Comparison of ENCODE assay signal across 1 cellular context in the genomic region with DNA sequence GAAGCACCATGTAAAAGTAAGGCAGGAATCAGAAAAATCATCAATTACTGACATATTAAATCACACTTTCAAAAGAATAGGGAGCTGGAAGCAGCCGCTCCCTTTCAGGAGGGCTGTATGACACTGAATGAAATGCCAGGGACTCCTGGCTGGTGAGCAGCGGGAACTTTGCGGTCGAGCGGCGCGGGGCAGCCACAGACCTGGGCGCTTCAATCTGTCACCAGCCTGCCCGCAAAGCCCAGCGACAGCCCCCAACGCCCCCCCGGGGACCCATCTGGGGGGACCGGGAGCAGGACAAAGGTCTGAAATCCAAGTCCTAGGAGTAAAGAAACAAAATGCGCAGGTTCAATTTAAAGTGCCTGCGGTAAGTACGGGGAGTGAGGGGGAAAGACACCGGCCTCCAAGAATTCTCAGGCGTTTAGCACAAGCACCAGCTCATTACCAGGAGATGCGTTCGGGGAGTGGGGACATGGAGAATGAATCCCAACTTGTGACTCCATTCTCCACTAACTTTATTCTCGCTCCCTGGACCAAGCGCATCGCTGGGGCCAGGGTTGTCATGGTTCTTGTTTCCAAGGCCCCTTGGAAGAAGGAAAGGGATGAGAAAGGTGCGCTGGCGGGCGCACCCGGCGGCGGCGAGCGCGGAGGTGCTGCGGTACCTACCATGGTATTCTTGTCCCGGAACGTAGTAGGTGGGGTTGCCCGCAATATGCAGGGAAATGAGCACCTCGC.
TF ChIP-seq lines count a peak whose summit lies in the region.

No MANE protein-coding gene starts in this region.

TF ChIP-seq in K562, 482 proteins besides CTCF, POLR2A, EP300 and RAD21 (continued from another document and continues in another):
- TF ChIP-seq ZHX1 (conservative IDR thresholded peaks at IDR 0.05; ENCODE audit: low read length) (no peak), TFAM (CRISPR knock-in tag; conservative IDR thresholded peaks at IDR 0.05) (no peak), RCOR1 (IDR thresholded peaks at IDR 0.05; ENCODE audit: borderline replicate concordance in 1 of 2, low read depth in 2 of 2, low read length in 2 of 2) (no peak), IRF9 (tag; IDR thresholded peaks at IDR 0.05) (no peak), NKRF (IDR thresholded peaks at IDR 0.05; ENCODE audit: borderline replicate concordance) (no peak), ZNF224 (CRISPR knock-in tag; IDR thresholded peaks at IDR 0.05) (no peak), MEF2D (tag; conservative IDR thresholded peaks at IDR 0.05; ENCODE audit: low read depth) (no peak), ZNF57 (CRISPR knock-in tag; IDR thresholded peaks at IDR 0.05) (no peak), BCL6 (CRISPR knock-in tag; IDR thresholded peaks at IDR 0.05) (no peak), NR2F6 (CRISPR knock-in tag; IDR thresholded peaks at IDR 0.05) (no peak), ZKSCAN1 (IDR thresholded peaks at IDR 0.05; ENCODE audit: low read depth, low read length) (peak; percentile 75), PBX2 (CRISPR knock-in tag; IDR thresholded peaks at IDR 0.05; ENCODE audit: low read depth) (no peak), PBX2 (tag; conservative IDR thresholded peaks at IDR 0.05; ENCODE audit: low read depth) (no peak), L3MBTL2 (IDR thresholded peaks at IDR 0.05) (no peak), ARID4B (CRISPR knock-in tag; IDR thresholded peaks at IDR 0.05) (no peak), PCBP2 (IDR thresholded peaks at IDR 0.05; ENCODE audit: low read depth, low read length, poor library complexity, severe bottlenecking) (no peak), BCOR (IDR thresholded peaks at IDR 0.05) (0 out of 2 replicates have a peak, but pooled peaks have one; percentile 16), TAF15 (IDR thresholded peaks at IDR 0.05; ENCODE audit: low read depth, low read length) (no peak), ZNF253 (CRISPR knock-in tag; conservative IDR thresholded peaks at IDR 0.05) (no peak), HDAC2 (IDR thresholded peaks at IDR 0.05) (peak; percentile 65), TBP (optimal IDR thresholded peaks at IDR 0.05; ENCODE audit: low read depth, low read length) (no peak), PHF21A (IDR thresholded peaks at IDR 0.05; ENCODE audit: borderline replicate concordance, low read depth) (0 out of 2 replicates have a peak, but pooled peaks have one; percentile 7), ZBTB1 (CRISPR knock-in tag; IDR thresholded peaks at IDR 0.05; ENCODE audit: borderline replicate concordance, low read depth) (0 out of 2 replicates have a peak, but pooled peaks have one; percentile 24), YBX1 (IDR thresholded peaks at IDR 0.05) (no peak), ZNF324 (CRISPR knock-in tag; IDR thresholded peaks at IDR 0.05) (no peak), BCLAF1 (IDR thresholded peaks at IDR 0.05; ENCODE audit: borderline replicate concordance in 1 of 2, control insufficient read depth in 1 of 2, low read depth in 2 of 2, low read length in 1 of 2) (no peak), KDM5B (IDR thresholded peaks at IDR 0.05; ENCODE audit: insufficient replicate concordance, low read depth, low read length) (peak; percentile 13), POLR2H (tag; IDR thresholded peaks at IDR 0.05; ENCODE audit: low read depth) (no peak), TGIF2 (CRISPR knock-in tag; IDR thresholded peaks at IDR 0.05) (no peak), SREBF1 (IDR thresholded peaks at IDR 0.05; ENCODE audit: borderline replicate concordance, low read depth, low read length) (no peak), ATF2 (CRISPR knock-in tag; IDR thresholded peaks at IDR 0.05) (no peak), GTF2F1 (IDR thresholded peaks at IDR 0.05; ENCODE audit: low read depth, low read length) (no peak)
- TF ChIP-seq, protein P1, sequence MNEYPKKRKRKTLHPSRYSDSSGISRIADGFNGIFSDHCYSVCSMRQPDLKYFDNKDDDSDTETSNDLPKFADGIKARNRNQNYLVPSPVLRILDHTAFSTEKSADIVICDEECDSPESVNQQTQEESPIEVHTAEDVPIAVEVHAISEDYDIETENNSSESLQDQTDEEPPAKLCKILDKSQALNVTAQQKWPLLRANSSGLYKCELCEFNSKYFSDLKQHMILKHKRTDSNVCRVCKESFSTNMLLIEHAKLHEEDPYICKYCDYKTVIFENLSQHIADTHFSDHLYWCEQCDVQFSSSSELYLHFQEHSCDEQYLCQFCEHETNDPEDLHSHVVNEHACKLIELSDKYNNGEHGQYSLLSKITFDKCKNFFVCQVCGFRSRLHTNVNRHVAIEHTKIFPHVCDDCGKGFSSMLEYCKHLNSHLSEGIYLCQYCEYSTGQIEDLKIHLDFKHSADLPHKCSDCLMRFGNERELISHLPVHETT (CRISPR knock-in tag; conservative IDR thresholded peaks at IDR 0.05 in 1 of 2, IDR thresholded peaks at IDR 0.05 in 1 of 2) = no peak
- TF ChIP-seq, protein P2, sequence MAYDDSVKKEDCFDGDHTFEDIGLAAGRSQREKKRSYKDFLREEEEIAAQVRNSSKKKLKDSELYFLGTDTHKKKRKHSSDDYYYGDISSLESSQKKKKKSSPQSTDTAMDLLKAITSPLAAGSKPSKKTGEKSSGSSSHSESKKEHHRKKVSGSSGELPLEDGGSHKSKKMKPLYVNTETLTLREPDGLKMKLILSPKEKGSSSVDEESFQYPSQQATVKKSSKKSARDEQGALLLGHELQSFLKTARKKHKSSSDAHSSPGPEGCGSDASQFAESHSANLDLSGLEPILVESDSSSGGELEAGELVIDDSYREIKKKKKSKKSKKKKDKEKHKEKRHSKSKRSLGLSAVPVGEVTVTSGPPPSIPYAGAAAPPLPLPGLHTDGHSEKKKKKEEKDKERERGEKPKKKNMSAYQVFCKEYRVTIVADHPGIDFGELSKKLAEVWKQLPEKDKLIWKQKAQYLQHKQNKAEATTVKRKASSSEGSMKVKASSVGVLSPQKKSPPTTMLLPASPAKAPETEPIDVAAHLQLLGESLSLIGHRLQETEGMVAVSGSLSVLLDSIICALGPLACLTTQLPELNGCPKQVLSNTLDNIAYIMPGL (CRISPR knock-in tag; IDR thresholded peaks at IDR 0.05) = no peak
